Comparison of ENCODE assay signal across 25 cellular contexts in the genomic region with DNA sequence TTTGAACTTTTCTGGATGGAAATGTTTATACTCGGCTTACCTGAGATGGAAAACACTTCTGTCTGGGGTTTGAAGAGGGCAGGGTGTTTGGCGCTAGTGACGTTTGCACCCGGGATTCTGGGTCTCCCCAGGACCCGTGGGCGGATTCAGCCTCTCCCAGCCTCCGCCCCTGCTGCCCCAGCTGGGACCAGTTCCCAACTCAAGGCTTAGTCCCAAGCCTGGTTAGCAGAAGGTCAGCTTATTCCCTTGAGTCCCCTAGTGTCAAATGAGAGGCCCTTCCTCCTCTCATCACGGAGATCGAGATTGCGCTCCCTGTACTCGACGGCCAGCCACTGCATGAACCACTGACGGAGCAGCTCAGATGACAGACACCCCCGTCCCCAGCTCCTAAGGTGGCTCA.
DNase-seq lines count a peak whose midpoint lies in the region; ATAC-seq and TF ChIP-seq lines count a peak whose summit lies in the region.
"Had no signal": no experiment of that assay in that cellular context is flagged by ENCODE, and none has a peak within 500 bp of the region (broad histone marks: within the 10 kb centered on the region; RNA-seq: fewer than 3 reads in every experiment).

No MANE protein-coding gene starts in this region.

- H3K9me3 Mint-ChIP-seq in activated naive CD4-positive, alpha-beta T cell treated with anti-CD3 and anti-CD28 coated beads for 36 hours, result no peaks in the 10 kb centered on the region
- H3K9me3 Mint-ChIP-seq: CD4-positive, alpha-beta memory T cell; CD8-positive, alpha-beta memory T cell had no signal

- DNase-seq in activated naive CD4-positive, alpha-beta T cell treated with anti-CD3 and anti-CD28 coated beads, Interleukin-2, amount 50 U/mL, for 16 hours, result peak; percentile 1
- DNase-seq in activated naive CD4-positive, alpha-beta T cell treated with anti-CD3 and anti-CD28 coated beads for 36 hours, result no peak
- DNase-seq in coronary artery (ENCODE audit: low spot score) (peak; percentile 56), left lobe of liver (ENCODE audit: low spot score) (peak; percentile 36), spleen (peak; percentile 22), posterior cingulate gyrus (no peak)
- DNase-seq: 8988T; ACHN; BE2C; C1 segment of cervical spinal cord; CD4-positive, alpha-beta memory T cell; CD4-positive, CD25-positive, alpha-beta regulatory T cell; CD8-positive, alpha-beta memory T cell; COR-L47; DMS 273 treated with DMSO at 0.1 percent for 48 hours; DMS153; DMS53; DMS79; DND-41; EL; GDM1 had no signal

- ATAC-seq in left lobe of liver, result no peak
- ATAC-seq in HG03432 (IDR thresholded peaks at IDR 0.05; ENCODE audit: unreplicated experiment), result no peak
- ATAC-seq: GM12878 had no signal

- WGBS in spleen, 5 donors, result 89 to 97% (median 92%) methylated on average over 9 to 14 of the region's 14 CpGs

- H3K9me3 ChIP-seq in spleen, result no peaks in the 10 kb centered on the region
- H3K9me3 ChIP-seq: BE2C had no signal

- no peak for TF ChIP-seq CTCF in coronary artery (IDR thresholded peaks at IDR 0.05)
- no peak for TF ChIP-seq CTCF in spleen (IDR thresholded peaks at IDR 0.05 in 8 of 11, conservative IDR thresholded peaks at IDR 0.05 in 3 of 11)

- H3K27ac ChIP-seq in coronary artery (no peak overlapping the region), spleen (no peak overlapping the region)
- H3K27ac ChIP-seq: BLaER1 had no signal

- no peak overlapping the region for H3K4me3 Mint-ChIP-seq in activated naive CD4-positive, alpha-beta T cell treated with anti-CD3 and anti-CD28 coated beads for 36 hours
- H3K4me3 Mint-ChIP-seq: CD14-positive monocyte; CD4-positive, alpha-beta memory T cell; CD4-positive, CD25-positive, alpha-beta regulatory T cell; CD8-positive, alpha-beta memory T cell had no signal

- H3K4me1 Mint-ChIP-seq in activated naive CD4-positive, alpha-beta T cell treated with anti-CD3 and anti-CD28 coated beads for 36 hours (ENCODE audit: low read depth), result no peaks in the 10 kb centered on the region
- H3K4me1 Mint-ChIP-seq: CD14-positive monocyte; CD4-positive, alpha-beta memory T cell; CD4-positive, CD25-positive, alpha-beta regulatory T cell; CD8-positive, alpha-beta memory T cell had no signal

- H3K4me3 ChIP-seq in coronary artery (no peak overlapping the region), spleen (no peak overlapping the region)
- H3K4me3 ChIP-seq: BLaER1, GM12878 had no signal

- H3K27ac Mint-ChIP-seq in activated naive CD4-positive, alpha-beta T cell treated with anti-CD3 and anti-CD28 coated beads for 36 hours, result no peak overlapping the region
- H3K27ac Mint-ChIP-seq: CD4-positive, alpha-beta memory T cell; CD4-positive, CD25-positive, alpha-beta regulatory T cell had no signal

- CTCF ChIA-PET in activated naive CD4-positive, alpha-beta T cell treated with anti-CD3 and anti-CD28 coated beads for 36 hours (lab: Charles Lee), result no interaction called here

- peaks cover 0 to 10% (median 0%) of the 10 kb centered on the region in 6 donors for H3K36me3 ChIP-seq in spleen
- H3K36me3 ChIP-seq: BE2C had no signal

- peaks cover 0 to 7% (median 0%) of the 10 kb centered on the region in 6 donors for H3K4me1 ChIP-seq in spleen
- H3K4me1 ChIP-seq: BE2C had no signal

- TF ChIP-seq POLR2A in spleen (IDR thresholded peaks at IDR 0.05), result no peak

- peaks cover 3% of the 10 kb centered on the region for H3K36me3 Mint-ChIP-seq in activated naive CD4-positive, alpha-beta T cell treated with anti-CD3 and anti-CD28 coated beads for 36 hours (ENCODE audit: low read depth)
- H3K36me3 Mint-ChIP-seq: CD14-positive monocyte had no signal

- no peaks in the 10 kb centered on the region for H3K27me3 Mint-ChIP-seq in activated naive CD4-positive, alpha-beta T cell treated with anti-CD3 and anti-CD28 coated beads for 36 hours (ENCODE audit: low read depth)
- H3K27me3 Mint-ChIP-seq: CD4-positive, alpha-beta memory T cell; CD4-positive, CD25-positive, alpha-beta regulatory T cell; CD8-positive, alpha-beta memory T cell had no signal

- intact Hi-C loops in activated naive CD4-positive, alpha-beta T cell treated with anti-CD3 and anti-CD28 coated beads for 36 hours (cut with micrococcal nuclease), result no loop called here
- intact Hi-C loops in spleen (cut with DNase I; ENCODE audit: low total_unique reads) (no loop called here), posterior cingulate gyrus (cut with DNase I) (no loop called here)

- no peaks in the 10 kb centered on the region for H3K27me3 ChIP-seq in spleen (replicated peaks in 1 of 7)
- H3K27me3 ChIP-seq: BE2C, BLaER1 had no signal

Comparison
In these comparisons a context has a peak if more than half of its experiments do, and no peak if none do; other contexts are left out.
1. DNase-seq: peak in activated naive CD4-positive, alpha-beta T cell treated with anti-CD3 and anti-CD28 coated beads, Interleukin-2, amount 50 U/mL, for 16 hours (single experiment), coronary artery (single experiment), left lobe of liver (single experiment) and spleen (single experiment); none in activated naive CD4-positive, alpha-beta T cell treated with anti-CD3 and anti-CD28 coated beads for 36 hours (single experiment) and posterior cingulate gyrus (0 of 10).